1 cellular context compared by ENCODE assay signal in genomic region chrX:15493118-15494082, GRCh38.
A peak's percentile ranks its signal among the peaks of the same experiment; 100 is the strongest.
TF ChIP-seq lines count a peak whose summit lies in the region.

Gene PIR (minus strand): TSS chrX:15493333. CDS start chrX:15491257, 2,076 bp downstream.

TF ChIP-seq in K562, 482 proteins besides CTCF, POLR2A, EP300 and RAD21 (continued from another document and continues in another):
- TF ChIP-seq ASH1L (IDR thresholded peaks at IDR 0.05; ENCODE audit: borderline replicate concordance, low read depth, partially characterized antibody) (no peak), CTCFL (IDR thresholded peaks at IDR 0.05; ENCODE audit: borderline replicate concordance, insufficient read depth, low read depth, low read length, poor library complexity, severe bottlenecking) (peak; percentile 86), ZBTB8A (IDR thresholded peaks at IDR 0.05; ENCODE audit: partially characterized antibody) (no peak), BCLAF1 (IDR thresholded peaks at IDR 0.05; ENCODE audit: borderline replicate concordance in 1 of 2, control insufficient read depth in 1 of 2, low read depth in 2 of 2, low read length in 1 of 2) (no peak), HDAC3 (IDR thresholded peaks at IDR 0.05; ENCODE audit: borderline replicate concordance, partially characterized antibody) (no peak), SAP30 (IDR thresholded peaks at IDR 0.05; ENCODE audit: borderline replicate concordance, insufficient read depth, low read depth, low read length, poor library complexity, severe bottlenecking) (no peak), ZNF121 (CRISPR knock-in tag; conservative IDR thresholded peaks at IDR 0.05) (no peak), CSDE1 (IDR thresholded peaks at IDR 0.05) (no peak), HES1 (IDR thresholded peaks at IDR 0.05; ENCODE audit: low read depth) (no peak), DMBX1 (CRISPR knock-in tag; IDR thresholded peaks at IDR 0.05; ENCODE audit: borderline replicate concordance) (peak; percentile 49; the same call in 1 of the 2 replicates), KAT7 (CRISPR knock-in tag; IDR thresholded peaks at IDR 0.05; ENCODE audit: borderline replicate concordance) (no peak), TFE3 (CRISPR knock-in tag; IDR thresholded peaks at IDR 0.05) (no peak), ZNF507 (tag; conservative IDR thresholded peaks at IDR 0.05) (no peak), CBX1 (IDR thresholded peaks at IDR 0.05; ENCODE audit: low read depth) (no peak), MXI1 (IDR thresholded peaks at IDR 0.05; ENCODE audit: low read depth, low read length) (no peak), ETS1 (conservative IDR thresholded peaks at IDR 0.05; ENCODE audit: control insufficient read depth, low read depth, low read length) (no peak), PRDM10 (IDR thresholded peaks at IDR 0.05; ENCODE audit: partially characterized antibody) (no peak), TAF7 (tag; IDR thresholded peaks at IDR 0.05) (no peak), NFIC (IDR thresholded peaks at IDR 0.05) (no peak), PHTF2 (CRISPR knock-in tag; IDR thresholded peaks at IDR 0.05) (no peak), HDGF (IDR thresholded peaks at IDR 0.05) (no peak), SRSF1 (IDR thresholded peaks at IDR 0.05; ENCODE audit: low read depth, low read length) (no peak), E4F1 (CRISPR knock-in tag; IDR thresholded peaks at IDR 0.05; ENCODE audit: borderline replicate concordance) (no peak), JUND (IDR thresholded peaks at IDR 0.05; ENCODE audit: borderline replicate concordance, low read depth, low read length) (peak; percentile 54; the same call in 1 of the 2 replicates), JUND (tag; IDR thresholded peaks at IDR 0.05; ENCODE audit: borderline replicate concordance, low read depth, low read length) (no peak; the same call in 1 of the 3 replicates), MCM7 (IDR thresholded peaks at IDR 0.05) (no peak), NFRKB (IDR thresholded peaks at IDR 0.05; ENCODE audit: low read depth) (peak; percentile 13; the same call in 1 of the 2 replicates), ZNF57 (CRISPR knock-in tag; IDR thresholded peaks at IDR 0.05) (no peak), SP1 (CRISPR knock-in tag; IDR thresholded peaks at IDR 0.05) (no peak), PHB2 (IDR thresholded peaks at IDR 0.05; ENCODE audit: low read depth) (no peak), ZNF140 (CRISPR knock-in tag; IDR thresholded peaks at IDR 0.05) (no peak), HDAC2 (IDR thresholded peaks at IDR 0.05) (peak; percentile 45; the same call in 1 of the 2 replicates), RREB1 (CRISPR knock-in tag; IDR thresholded peaks at IDR 0.05) (no peak), ZBTB12 (CRISPR knock-in tag; IDR thresholded peaks at IDR 0.05) (no peak), EWSR1 (IDR thresholded peaks at IDR 0.05; ENCODE audit: borderline replicate concordance, low read depth, partially characterized antibody) (no peak), TBL1XR1 (IDR thresholded peaks at IDR 0.05; ENCODE audit: low read length in 2 of 2) (no peak), ZNF644 (tag; IDR thresholded peaks at IDR 0.05; ENCODE audit: low read depth) (no peak), HDAC6 (IDR thresholded peaks at IDR 0.05; ENCODE audit: low read depth, low read length) (no peak)
